ENCODE assay signal across 8 cellular contexts in the genomic region with DNA sequence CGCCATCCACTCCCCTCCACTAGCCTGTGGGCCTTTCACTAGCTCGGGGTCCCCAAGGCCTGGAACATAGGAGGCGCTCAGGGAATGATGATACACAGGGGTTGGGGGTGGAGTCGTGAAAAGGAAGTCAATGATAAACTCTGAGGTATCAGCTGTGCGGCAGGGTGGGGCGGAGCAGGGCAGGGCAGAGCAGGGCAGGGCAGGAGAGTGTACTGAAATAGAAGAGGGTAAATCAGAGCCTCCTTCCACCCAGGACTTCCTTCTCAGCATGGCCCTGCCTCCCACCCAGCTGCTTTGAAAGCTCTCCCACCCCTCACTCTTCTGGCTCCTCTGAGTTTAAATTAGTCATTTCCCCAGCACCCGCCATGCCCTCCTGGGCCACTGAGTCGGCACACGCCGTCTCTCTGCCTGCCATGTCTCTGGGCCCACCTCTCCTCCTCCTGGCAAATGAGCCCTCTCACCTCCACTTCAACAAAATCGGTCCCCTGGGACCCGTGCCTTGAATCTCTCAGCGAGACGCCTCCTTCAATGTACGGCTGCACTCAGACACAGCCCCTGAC. TPM values are rescaled to one million over a fixed set of nuclear protein-coding genes. Genes with fewer than 3 reads are reported as not detected.
A peak's percentile ranks its signal among the peaks of the same experiment; 100 is the strongest.
DNase-seq lines count a peak whose midpoint lies in the region; ATAC-seq and TF ChIP-seq lines count a peak whose summit lies in the region.

No MANE protein-coding gene starts in this region.

- H3K9me2 ChIP-seq in PC-3 (replicated peaks; ENCODE audit: low read length) (no peaks in the 10 kb centered on the region), OCI-LY7 (ENCODE audit: insufficient read depth, low read length) (no peaks in the 10 kb centered on the region)

- H3F3A ChIP-seq in PC-3 (ENCODE audit: low read length, unreplicated experiment) = no peaks in the 10 kb centered on the region

- H2AFZ ChIP-seq in PC-3 (ENCODE audit: low read length) (no peak overlapping the region), OCI-LY7 (ENCODE audit: low read length) (no peak overlapping the region)

- peaks cover 92% of the 10 kb centered on the region for H3K4me1 Mint-ChIP-seq in activated naive CD8-positive, alpha-beta T cell (ENCODE audit: low read depth)
- H3K4me1 Mint-ChIP-seq in memory B cell = peaks cover 62% of the 10 kb centered on the region

- peak; percentile 62 for ATAC-seq in GM21825 (IDR thresholded peaks at IDR 0.05; ENCODE audit: unreplicated experiment)
- ATAC-seq in PC-3 = peak; percentile 80
- peak; percentile 87 for ATAC-seq in memory B cell (ENCODE audit: low read depth)

- intact Hi-C loops in PC-3 (cut with micrococcal nuclease) = no loop called here
- intact Hi-C loops in OCI-LY7 (cut with micrococcal nuclease; ENCODE audit: unreplicated experiment) = no loop called here

- no peak for DNase-seq in PC-3
- peak; percentile 52 to 68 for DNase-seq in memory B cell (ENCODE audit: low spot score in 2 of 2)
- DNase-seq in OCI-LY7 (ENCODE audit: low spot score) = no peak
- DNase-seq in SW 1271 (lab: John Stamatoyannopoulos, UW) = no peak

- H3K27ac ChIP-seq in BLaER1 treated with 17β-estradiol and CSF1 and Interleukin-3, amounts not matched to agents 10 nM and 100 nM = peak overlapping the region; percentile 65 to 87 (median 76)
- H3K27ac ChIP-seq in PC-3 (ENCODE audit: low read length) (no peak overlapping the region), subcutaneous abdominal adipose tissue (ENCODE audit: low read depth, low read length) (peak overlapping the region; percentile 84), OCI-LY7 (ENCODE audit: low read depth, low read length, poor library complexity, severe bottlenecking) (no peak overlapping the region)

- peak overlapping the region; percentile 89 for H3K27ac Mint-ChIP-seq in activated naive CD8-positive, alpha-beta T cell
- peak overlapping the region; percentile 89 for H3K27ac Mint-ChIP-seq in memory B cell

- peaks cover 2% of the 10 kb centered on the region for H3K36me3 Mint-ChIP-seq in activated naive CD8-positive, alpha-beta T cell
- peaks cover 6% of the 10 kb centered on the region for H3K36me3 Mint-ChIP-seq in memory B cell

- POLR2A ChIA-PET in PC-3 (lab: Charles Lee; ENCODE audit: unreplicated experiment) = no interaction called here
- POLR2A ChIA-PET in OCI-LY7 (lab: Charles Lee) = no interaction called here

- H3K9me3 Mint-ChIP-seq in activated naive CD8-positive, alpha-beta T cell (ENCODE audit: low read depth) = no peaks in the 10 kb centered on the region
- H3K9me3 Mint-ChIP-seq in memory B cell = no peaks in the 10 kb centered on the region

- no peak for TF ChIP-seq CTCF in PC-3 (conservative IDR thresholded peaks at IDR 0.05; ENCODE audit: low read depth, low read length)
- TF ChIP-seq CTCF in OCI-LY7 (conservative IDR thresholded peaks at IDR 0.05; ENCODE audit: low read length) = no peak

- no peaks in the 10 kb centered on the region for H3K27me3 Mint-ChIP-seq in activated naive CD8-positive, alpha-beta T cell
- no peaks in the 10 kb centered on the region for H3K27me3 Mint-ChIP-seq in memory B cell

- no peaks in the 10 kb centered on the region for H3K9me3 ChIP-seq in BLaER1 treated with 17β-estradiol and CSF1 and Interleukin-3, amounts not matched to agents 10 nM and 100 nM (replicated peaks in 1 of 11)
- H3K9me3 ChIP-seq in PC-3 (ENCODE audit: low read length) (no peaks in the 10 kb centered on the region), subcutaneous abdominal adipose tissue (ENCODE audit: control insufficient read depth in 5 of 5, low read length in 5 of 5) (no peaks in the 10 kb centered on the region), OCI-LY7 (ENCODE audit: low read length) (no peaks in the 10 kb centered on the region)

- peaks cover 91 to 100% (median 98%) of the 10 kb centered on the region in 11 experiments for H4K20me1 ChIP-seq in BLaER1 treated with 17β-estradiol and CSF1 and Interleukin-3, amounts not matched to agents 10 nM and 100 nM
- peaks cover 53% of the 10 kb centered on the region for H4K20me1 ChIP-seq in PC-3 (ENCODE audit: low read length)
- H4K20me1 ChIP-seq in OCI-LY7 (ENCODE audit: insufficient read depth, low read length) = peaks cover 24% of the 10 kb centered on the region

- H3K27me3 ChIP-seq in BLaER1 treated with 17β-estradiol and CSF1 and Interleukin-3, amounts not matched to agents 10 nM and 100 nM = no peaks in the 10 kb centered on the region; a peak in 1 of 22 replicates
- H3K27me3 ChIP-seq in PC-3 (ENCODE audit: low read length) (no peaks in the 10 kb centered on the region), subcutaneous abdominal adipose tissue (ENCODE audit: control insufficient read depth in 5 of 5, insufficient read depth in 4 of 5, low read length in 5 of 5) (no peaks in the 10 kb centered on the region)

- H3K9ac ChIP-seq in BLaER1 treated with 17β-estradiol and CSF1 and Interleukin-3, amounts not matched to agents 10 nM and 100 nM = peak overlapping the region; percentile 45 to 77 (median 66); a peak in 21 of 22 replicates
- H3K9ac ChIP-seq in PC-3 (ENCODE audit: low read length) (no peak overlapping the region), subcutaneous abdominal adipose tissue (ENCODE audit: low read length in 5 of 5) (peak overlapping the region in 2 of 5 donors; percentile 5 to 15)

- H3K4me3 ChIP-seq in BLaER1 treated with 17β-estradiol and CSF1 and Interleukin-3, amounts not matched to agents 10 nM and 100 nM = peak overlapping the region in 8 of 10 experiments; percentile 21 to 54 (median 37); a peak in 12 of 20 replicates
- no peak overlapping the region for H3K4me3 ChIP-seq in PC-3 (ENCODE audit: low read length)
- no peak overlapping the region for H3K4me3 ChIP-seq in subcutaneous abdominal adipose tissue (ENCODE audit: low read depth in 1 of 5, low read length in 5 of 5)
- no peak overlapping the region for H3K4me3 ChIP-seq in OCI-LY7 (ENCODE audit: low read depth, low read length, poor library complexity, severe bottlenecking)

- H3K79me2 ChIP-seq in PC-3 (ENCODE audit: low read length) (peaks cover 94% of the 10 kb centered on the region), OCI-LY7 (ENCODE audit: insufficient read depth, low read depth, low read length) (peaks cover 36% of the 10 kb centered on the region)

- CTCF ChIA-PET in PC-3 (lab: Charles Lee) (no interaction called here), OCI-LY7 (lab: Charles Lee; ENCODE audit: unreplicated experiment) (no interaction called here)

- H3K4me2 ChIP-seq in BLaER1 treated with 17β-estradiol and CSF1 and Interleukin-3, amounts not matched to agents 10 nM and 100 nM = peak overlapping the region; percentile 73 to 98 (median 93)
- H3K4me2 ChIP-seq in PC-3 (ENCODE audit: low read length) = peak overlapping the region; percentile 45; the same call in 1 of the 2 replicates
- no peak overlapping the region; the same call in 1 of the 2 replicates for H3K4me2 ChIP-seq in OCI-LY7 (ENCODE audit: low read length)

- H3K36me3 ChIP-seq in BLaER1 treated with 17β-estradiol and CSF1 and Interleukin-3, amounts not matched to agents 10 nM and 100 nM = peaks cover 13 to 59% (median 44%) of the 10 kb centered on the region in 11 experiments; a peak in 19 of 22 replicates
- H3K36me3 ChIP-seq in PC-3 (ENCODE audit: low read depth, low read length) (0 out of 2 replicates have a peak, but pooled peaks cover 3% of the 10 kb centered on the region), subcutaneous abdominal adipose tissue (ENCODE audit: control insufficient read depth in 5 of 5, insufficient read depth in 5 of 5, low read length in 5 of 5) (peaks cover 0 to 20% (median 12%) of the 10 kb centered on the region in 5 donors), OCI-LY7 (ENCODE audit: insufficient read depth, low read length) (peaks cover 39% of the 10 kb centered on the region)

- BruUV-seq in PC-3 (replicated peaks; lab: Mats Ljungman, UMichigan) (no TSS peak), OCI-LY7 (replicated peaks; lab: Mats Ljungman, UMichigan) (no TSS peak)

- H3K4me1 ChIP-seq in BLaER1 treated with 17β-estradiol and CSF1 and Interleukin-3, amounts not matched to agents 10 nM and 100 nM = peaks cover 57 to 99% (median 90%) of the 10 kb centered on the region in 10 experiments
- H3K4me1 ChIP-seq in PC-3 (ENCODE audit: insufficient read depth, low read length) (peaks cover 28% of the 10 kb centered on the region), subcutaneous abdominal adipose tissue (ENCODE audit: control insufficient read depth in 5 of 5, insufficient read depth in 5 of 5, low read length in 5 of 5) (peaks cover 16 to 71% (median 63%) of the 10 kb centered on the region in 5 donors), OCI-LY7 (ENCODE audit: insufficient read depth, low read length, poor library complexity, severe bottlenecking) (peaks cover 26% of the 10 kb centered on the region)

- H3K4me3 Mint-ChIP-seq in activated naive CD8-positive, alpha-beta T cell = peak overlapping the region; percentile 74
- peak overlapping the region; percentile 86 for H3K4me3 Mint-ChIP-seq in memory B cell

RNA-seq across cellular contexts. Expression of a gene that starts 16.9 kb away (rescaled TPM):
- total RNA-seq in PC-3 (2014; rRNA removed) (86.7 and 94.3 TPM in 2 replicates), OCI-LY7 (2022) (187 and 190 TPM in 2 replicates)
- 56.1 and 61.3 TPM in 2 replicates for total RNA-seq in OCI-LY7 (2014; rRNA removed; shearing (Covaris generic))

Comparison
In these comparisons a context has a peak if more than half of its experiments do, and no peak if none do; other contexts are left out.
1. H3K27ac ChIP-seq: peak in BLaER1 treated with 17β-estradiol and CSF1 and Interleukin-3, amounts not matched to agents 10 nM and 100 nM (11 of 11) and subcutaneous abdominal adipose tissue (single experiment); none in PC-3 (single experiment) and OCI-LY7 (single experiment).
2. H3K4me3 ChIP-seq: peak in BLaER1 treated with 17β-estradiol and CSF1 and Interleukin-3, amounts not matched to agents 10 nM and 100 nM (8 of 10); none in PC-3 (single experiment), subcutaneous abdominal adipose tissue (0 of 5) and OCI-LY7 (single experiment).
3. DNase-seq: peak in memory B cell (2 of 2); none in PC-3 (single experiment), OCI-LY7 (single experiment) and SW 1271 (0 of 2).
4. Peak in every context shown above with its lines, with median percentiles within 50 percentile points of each other: ATAC-seq.